ENCODE assay signal across 31 cellular contexts in genomic region chr3:31409389-31409788, GRCh38.
"Had no signal": no experiment of that assay in that cellular context is flagged by ENCODE, and none has a peak within 500 bp of the region (broad histone marks: within the 10 kb centered on the region; RNA-seq: fewer than 3 reads in every experiment).

No MANE protein-coding gene starts in this region.

- H3K4me3 ChIP-seq: MG63, PC-9, SJCRH30, SK-N-MC had no signal

- H3K27me3 ChIP-seq: MG63, SJCRH30 had no signal

- H3K36me3 ChIP-seq: MG63, SJCRH30 had no signal

- H3K4me2 ChIP-seq: PC-9 had no signal

- ATAC-seq: Panc1, Right ventricle myocardium inferior, SK-N-SH treated with all-trans-retinoic acid at 6 μM for 48 hours, T-cell had no signal

- H2AFZ ChIP-seq: PC-9 had no signal

- H3K27ac ChIP-seq: PC-9, RWPE1, SJCRH30, SK-N-MC had no signal

- H3K9me3 ChIP-seq: MG63, SJCRH30 had no signal

- H3K4me1 ChIP-seq: SJCRH30 had no signal

- FAIRE-seq: RCC 7860 had no signal

- DNase-seq: Kasumi-1, MG63, NCI-H1048, NCI-H1092 treated with DMSO at 0.1 percent for 48 hours, NCI-H1105 treated with DMSO at 0.1 percent for 48 hours, NCI-H1436, NCI-H146, NCI-H1694, NCI-H187, NCI-H1930, NCI-H2029 treated with DMSO at 0.1 percent for 48 hours, NCI-H2081 treated with DMSO at 0.1 percent for 48 hours, NCI-H2107, NCI-H2171, NCI-H226, NCI-H446 treated with DMSO at 0.1 percent for 48 hours, NCI-H510A, NCI-H524, NCI-H526, NCI-H748 treated with DMSO at 0.1 percent for 48 hours, PC-9, SHP77, SIG-M5, T-cell had no signal
